Comparison of ENCODE assay signal across 1 cellular context in the genomic region with DNA sequence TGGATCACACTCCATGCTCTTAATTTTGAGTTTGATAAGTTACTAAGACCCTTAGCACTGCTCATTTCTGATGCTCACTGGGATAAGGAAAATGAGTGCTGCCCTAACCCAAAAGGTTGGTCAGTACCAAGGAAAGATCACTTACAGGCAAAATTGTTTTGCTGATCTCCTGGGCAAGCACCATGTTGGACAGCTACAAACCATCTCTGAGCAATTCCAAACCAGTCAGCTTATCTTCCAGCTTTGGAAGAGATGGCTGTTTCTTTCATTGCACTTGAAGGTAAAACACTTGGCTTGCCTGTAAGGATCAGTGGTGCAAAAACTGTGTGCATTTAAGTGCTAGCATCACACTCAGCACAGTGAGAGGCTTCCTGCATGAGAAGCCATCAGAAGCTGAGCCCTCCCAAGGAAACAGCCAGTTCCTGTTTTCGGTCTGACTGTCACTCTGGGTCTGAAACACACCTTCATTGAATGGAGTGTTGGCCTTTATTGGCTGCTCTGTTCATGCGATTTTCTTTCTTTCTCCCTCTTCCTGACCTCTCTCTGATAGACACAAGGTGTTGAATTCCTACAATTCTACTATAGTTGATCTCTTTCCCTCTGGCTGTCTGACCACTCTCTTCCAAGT.
TF ChIP-seq lines count a peak whose summit lies in the region.

No MANE protein-coding gene starts in this region.

TF ChIP-seq in GM12878, 131 proteins besides CTCF, POLR2A, EP300 and RAD21 (continued from another document):
- TF ChIP-seq, protein P1, sequence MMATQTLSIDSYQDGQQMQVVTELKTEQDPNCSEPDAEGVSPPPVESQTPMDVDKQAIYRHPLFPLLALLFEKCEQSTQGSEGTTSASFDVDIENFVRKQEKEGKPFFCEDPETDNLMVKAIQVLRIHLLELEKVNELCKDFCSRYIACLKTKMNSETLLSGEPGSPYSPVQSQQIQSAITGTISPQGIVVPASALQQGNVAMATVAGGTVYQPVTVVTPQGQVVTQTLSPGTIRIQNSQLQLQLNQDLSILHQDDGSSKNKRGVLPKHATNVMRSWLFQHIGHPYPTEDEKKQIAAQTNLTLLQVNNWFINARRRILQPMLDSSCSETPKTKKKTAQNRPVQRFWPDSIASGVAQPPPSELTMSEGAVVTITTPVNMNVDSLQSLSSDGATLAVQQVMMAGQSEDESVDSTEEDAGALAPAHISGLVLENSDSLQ (IDR thresholded peaks at IDR 0.05) = peak; percentile 79
- TF ChIP-seq SPI1 (IDR thresholded peaks at IDR 0.05; ENCODE audit: borderline replicate concordance, insufficient read depth, low read depth, low read length) = peak; percentile 97
- TF ChIP-seq, protein P2, sequence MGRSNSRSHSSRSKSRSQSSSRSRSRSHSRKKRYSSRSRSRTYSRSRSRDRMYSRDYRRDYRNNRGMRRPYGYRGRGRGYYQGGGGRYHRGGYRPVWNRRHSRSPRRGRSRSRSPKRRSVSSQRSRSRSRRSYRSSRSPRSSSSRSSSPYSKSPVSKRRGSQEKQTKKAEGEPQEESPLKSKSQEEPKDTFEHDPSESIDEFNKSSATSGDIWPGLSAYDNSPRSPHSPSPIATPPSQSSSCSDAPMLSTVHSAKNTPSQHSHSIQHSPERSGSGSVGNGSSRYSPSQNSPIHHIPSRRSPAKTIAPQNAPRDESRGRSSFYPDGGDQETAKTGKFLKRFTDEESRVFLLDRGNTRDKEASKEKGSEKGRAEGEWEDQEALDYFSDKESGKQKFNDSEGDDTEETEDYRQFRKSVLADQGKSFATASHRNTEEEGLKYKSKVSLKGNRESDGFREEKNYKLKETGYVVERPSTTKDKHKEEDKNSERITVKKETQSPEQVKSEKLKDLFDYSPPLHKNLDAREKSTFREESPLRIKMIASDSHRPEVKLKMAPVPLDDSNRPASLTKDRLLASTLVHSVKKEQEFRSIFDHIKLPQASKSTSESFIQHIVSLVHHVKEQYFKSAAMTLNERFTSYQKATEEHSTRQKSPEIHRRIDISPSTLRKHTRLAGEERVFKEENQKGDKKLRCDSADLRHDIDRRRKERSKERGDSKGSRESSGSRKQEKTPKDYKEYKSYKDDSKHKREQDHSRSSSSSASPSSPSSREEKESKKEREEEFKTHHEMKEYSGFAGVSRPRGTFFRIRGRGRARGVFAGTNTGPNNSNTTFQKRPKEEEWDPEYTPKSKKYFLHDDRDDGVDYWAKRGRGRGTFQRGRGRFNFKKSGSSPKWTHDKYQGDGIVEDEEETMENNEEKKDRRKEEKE (IDR thresholded peaks at IDR 0.05) = no peak
- no peak for TF ChIP-seq STAT1 (conservative IDR thresholded peaks at IDR 0.05)
- TF ChIP-seq CBFB (IDR thresholded peaks at IDR 0.05; ENCODE audit: low read depth) = no peak
- no peak for TF ChIP-seq BRCA1 (IDR thresholded peaks at IDR 0.05; ENCODE audit: low read depth, low read length)
- no peak for TF ChIP-seq EGR1 (IDR thresholded peaks at IDR 0.05; ENCODE audit: borderline replicate concordance in 1 of 2, low read depth in 2 of 2, low read length in 2 of 2)
- TF ChIP-seq LARP7 (IDR thresholded peaks at IDR 0.05) = no peak
- TF ChIP-seq MXI1 (IDR thresholded peaks at IDR 0.05; ENCODE audit: low read depth, low read length) = no peak
- TF ChIP-seq SREBF1 (IDR thresholded peaks at IDR 0.05; ENCODE audit: low read length) = no peak
- peak; percentile 65 for TF ChIP-seq JUNB (IDR thresholded peaks at IDR 0.05)
- no peak for TF ChIP-seq EZH2 (IDR thresholded peaks at IDR 0.05; ENCODE audit: borderline replicate concordance, control insufficient read depth, low read depth, low read length)
TF ChIP-seq in GM12878: peak in this region for 10.
